13 cellular contexts compared by ENCODE assay signal in genomic region chr13:70375718-70376117, GRCh38.
"Had no signal": no experiment of that assay in that cellular context is flagged by ENCODE, and none has a peak within 500 bp of the region (broad histone marks: within the 10 kb centered on the region; RNA-seq: fewer than 3 reads in every experiment).

No MANE protein-coding gene starts in this region.

- H3K27ac ChIP-seq: coronary artery, foreskin keratinocyte, ovary, VCaP had no signal

- H3K4me3 ChIP-seq: coronary artery, lung, ovary had no signal

- H3K36me3 ChIP-seq: ovary had no signal

- DNase-seq: activated CD4-positive, alpha-beta T cell treated with anti-CD3 and anti-CD28 coated beads, Interleukin-2, amount 50 U/mL, for 48 hours; activated effector memory CD4-positive, alpha-beta T cell treated with Interleukin-2 at 50 U/mL for 16 hours; activated naive CD4-positive, alpha-beta T cell treated with anti-CD3 and anti-CD28 coated beads, Interleukin-2, amount 50 U/mL, for 16 hours; caudate nucleus; foreskin keratinocyte; midbrain; ovary; T-helper 1 cell; T1000 had no signal

- H3K9me3 ChIP-seq: ovary had no signal

- H3K4me1 ChIP-seq: foreskin keratinocyte had no signal

- FAIRE-seq: endothelial cell of umbilical vein had no signal

- H3K27me3 ChIP-seq: foreskin keratinocyte, ovary had no signal
